In genomic region chr11:84564867-84565184, GRCh38 we compare ENCODE assay signal across 15 cellular contexts.
"Had no signal": no experiment of that assay in that cellular context is flagged by ENCODE, and none has a peak within 500 bp of the region (broad histone marks: within the 10 kb centered on the region; RNA-seq: fewer than 3 reads in every experiment).

No MANE protein-coding gene starts in this region.

- DNase-seq: activated CD8-positive, alpha-beta memory T cell treated with anti-CD3 and anti-CD28 coated beads, Interleukin-2, amount 50 U/mL, for 4 hours; activated T-cell treated with anti-CD3 and anti-CD28 coated beads, Interleukin-2, amount 50 U/mL, for 4 hours; cortex of kidney; effector CD4-positive, alpha-beta T cell; esophagus squamous epithelium had no signal

- H3K4me1 ChIP-seq: esophagus squamous epithelium, parathyroid adenoma, tibial nerve, vagina had no signal

- H3K4me1 Mint-ChIP-seq: activated CD4-positive, alpha-beta T cell treated with anti-CD3 and anti-CD28 coated beads, Interleukin-2, amount 10 ng/mL, durations not matched to agents 24 days and 14 days; activated naive CD4-positive, alpha-beta T cell treated with anti-CD3 and anti-CD28 coated beads, Interleukin-2, amount 10 ng/mL, durations not matched to agents 7 days and 5 days; naive thymus-derived CD8-positive, alpha-beta T cell had no signal

- H2AFZ ChIP-seq: parathyroid adenoma had no signal

- H3K27ac ChIP-seq: brain microvascular endothelial cell, esophagus squamous epithelium, neutrophil, parathyroid adenoma, right lobe of liver, tibial nerve, vagina had no signal

- H3K79me2 ChIP-seq: parathyroid adenoma had no signal

- H3K9me3 Mint-ChIP-seq: activated CD4-positive, alpha-beta T cell treated with anti-CD3 and anti-CD28 coated beads, Interleukin-2, amount 10 ng/mL, durations not matched to agents 24 days and 14 days; activated naive CD4-positive, alpha-beta T cell treated with anti-CD3 and anti-CD28 coated beads, Interleukin-2, amount 10 ng/mL, durations not matched to agents 7 days and 5 days; activated T-cell treated with anti-CD3 and anti-CD28 coated beads, Interleukin-2, amount 50 U/mL, for 4 hours had no signal

- H3K27ac Mint-ChIP-seq: activated CD4-positive, alpha-beta T cell treated with anti-CD3 and anti-CD28 coated beads, Interleukin-2, amount 10 ng/mL, durations not matched to agents 24 days and 14 days; activated naive CD4-positive, alpha-beta T cell treated with anti-CD3 and anti-CD28 coated beads, Interleukin-2, amount 10 ng/mL, durations not matched to agents 7 days and 5 days; naive thymus-derived CD8-positive, alpha-beta T cell; stimulated activated naive CD8-positive, alpha-beta T cell treated with anti-CD3 and anti-CD28 coated beads, Interleukin-15, Interleukin-2, amounts not matched to agents 100 ng/mL and 50 ng/mL, for 24 hours had no signal

- H3K27me3 ChIP-seq: brain microvascular endothelial cell, esophagus squamous epithelium, neutrophil, right lobe of liver, tibial nerve, vagina had no signal

- H3K27me3 Mint-ChIP-seq: activated CD4-positive, alpha-beta T cell treated with anti-CD3 and anti-CD28 coated beads, Interleukin-2, amount 10 ng/mL, durations not matched to agents 24 days and 14 days; activated naive CD4-positive, alpha-beta T cell treated with anti-CD3 and anti-CD28 coated beads, Interleukin-2, amount 10 ng/mL, durations not matched to agents 7 days and 5 days; stimulated activated naive CD8-positive, alpha-beta T cell treated with anti-CD3 and anti-CD28 coated beads, Interleukin-15, Interleukin-2, amounts not matched to agents 100 ng/mL and 50 ng/mL, for 24 hours had no signal

- H3K36me3 ChIP-seq: brain microvascular endothelial cell, esophagus squamous epithelium, neutrophil, right lobe of liver, tibial nerve, vagina had no signal

- H3K36me3 Mint-ChIP-seq: activated naive CD4-positive, alpha-beta T cell treated with anti-CD3 and anti-CD28 coated beads, Interleukin-2, amount 10 ng/mL, durations not matched to agents 7 days and 5 days had no signal

- ATAC-seq: activated T-cell treated with anti-CD3 and anti-CD28 coated beads, Interleukin-2, amount 50 U/mL, for 4 hours; naive thymus-derived CD8-positive, alpha-beta T cell had no signal

- H3K4me3 ChIP-seq: esophagus squamous epithelium, right lobe of liver, tibial nerve, vagina had no signal

- H3K9me3 ChIP-seq: esophagus squamous epithelium, neutrophil, right lobe of liver, vagina had no signal

- H3K9ac ChIP-seq: parathyroid adenoma had no signal

- H3K4me3 Mint-ChIP-seq: activated CD4-positive, alpha-beta T cell treated with anti-CD3 and anti-CD28 coated beads, Interleukin-2, amount 10 ng/mL, durations not matched to agents 24 days and 14 days; activated naive CD4-positive, alpha-beta T cell treated with anti-CD3 and anti-CD28 coated beads, Interleukin-2, amount 10 ng/mL, durations not matched to agents 7 days and 5 days; activated T-cell treated with anti-CD3 and anti-CD28 coated beads, Interleukin-2, amount 50 U/mL, for 4 hours; naive thymus-derived CD8-positive, alpha-beta T cell; stimulated activated naive CD8-positive, alpha-beta T cell treated with anti-CD3 and anti-CD28 coated beads, Interleukin-15, Interleukin-2, amounts not matched to agents 100 ng/mL and 50 ng/mL, for 24 hours had no signal
